21 cellular contexts compared by ENCODE assay signal in genomic region chr4:142144813-142145212, GRCh38.
A peak's percentile ranks its signal among the peaks of the same experiment; 100 is the strongest.
DNase-seq lines count a peak whose midpoint lies in the region; ATAC-seq, FAIRE-seq and TF ChIP-seq lines count a peak whose summit lies in the region.
"Had no signal": no experiment of that assay in that cellular context is flagged by ENCODE, and none has a peak within 500 bp of the region (broad histone marks: within the 10 kb centered on the region; RNA-seq: fewer than 3 reads in every experiment).

No MANE protein-coding gene starts in this region.

- POLR2A ChIA-PET in A549 (lab: Yijun Ruan, JAX) = no interaction called here
- POLR2A ChIA-PET in CD4-positive, alpha-beta memory T cell (lab: Charles Lee; ENCODE audit: partially characterized antibody) = no interaction called here

- H3K27ac ChIP-seq in A549 = peak overlapping the region; percentile 45 to 55
- H3K27ac ChIP-seq in CD4-positive, alpha-beta memory T cell (ENCODE audit: low read depth, low read length) = no peak overlapping the region

- H3K4me3 Mint-ChIP-seq in CD4-positive, alpha-beta memory T cell = no peak overlapping the region
- H3K4me3 Mint-ChIP-seq in T-helper 17 cell = peak overlapping the region; percentile 36
- H3K4me3 Mint-ChIP-seq in glutamatergic neuron (ENCODE audit: unreplicated experiment) = no peak overlapping the region
- H3K4me3 Mint-ChIP-seq: CD4-positive, CD25-positive, alpha-beta regulatory T cell; HFFc6; IgD-negative memory B cell had no signal

- no peaks in the 10 kb centered on the region for H3K27me3 Mint-ChIP-seq in CD4-positive, alpha-beta memory T cell
- H3K27me3 Mint-ChIP-seq in T-helper 17 cell (no peaks in the 10 kb centered on the region), glutamatergic neuron (ENCODE audit: unreplicated experiment) (no peaks in the 10 kb centered on the region)
- H3K27me3 Mint-ChIP-seq: CD4-positive, CD25-positive, alpha-beta regulatory T cell had no signal

- peaks cover 38% of the 10 kb centered on the region for H3K4me1 ChIP-seq in A549
- peaks cover 27% of the 10 kb centered on the region for H3K4me1 ChIP-seq in CD4-positive, alpha-beta memory T cell (ENCODE audit: insufficient read depth, low read length)
- H3K4me1 ChIP-seq: BE2C had no signal

- 10% methylated on average over 1 of the region's 1 CpG for WGBS in A549 (ENCODE audit: missing lambda C conversion rate)

- peaks cover 71 to 76% of the 10 kb centered on the region in 2 donors for H3K36me3 Mint-ChIP-seq in CD4-positive, alpha-beta memory T cell
- peaks cover 17% of the 10 kb centered on the region for H3K36me3 Mint-ChIP-seq in T-helper 17 cell (ENCODE audit: low read depth)
- no peaks in the 10 kb centered on the region for H3K36me3 Mint-ChIP-seq in glutamatergic neuron (ENCODE audit: unreplicated experiment)
- H3K36me3 Mint-ChIP-seq: IgD-negative memory B cell had no signal

- intact Hi-C loops in CD4-positive, alpha-beta memory T cell (cut with micrococcal nuclease) = no loop called here

- no peaks in the 10 kb centered on the region for H3K27me3 ChIP-seq in CD4-positive, alpha-beta memory T cell (ENCODE audit: insufficient read depth, low read length)
- H3K27me3 ChIP-seq: BE2C had no signal

- no peak for TF ChIP-seq RAD21 in A549 (conservative IDR thresholded peaks at IDR 0.05 in 1 of 2, IDR thresholded peaks at IDR 0.05 in 1 of 2)

- CTCF ChIA-PET in A549 (lab: Yijun Ruan, JAX) = no interaction called here
- CTCF ChIA-PET in CD4-positive, alpha-beta memory T cell (lab: Charles Lee; ENCODE audit: partially characterized antibody) = interaction anchor here (0.9 kb wide), 1 partner anchor 10 kb away, joined by 3 read pairs; no protein-coding TSS in a partner anchor

- no peak for TF ChIP-seq EP300 in A549 (IDR thresholded peaks at IDR 0.05)

- H3K4me2 ChIP-seq in A549 = peak overlapping the region; percentile 58

- ATAC-seq in A549 (no peak), T-helper 17 cell (no peak), HG03469 (IDR thresholded peaks at IDR 0.05; ENCODE audit: unreplicated experiment) (no peak)
- ATAC-seq: HCT116, HepG2 had no signal

- DNase-seq in A549 (ENCODE audit: low read depth in 1 of 2, low spot score in 1 of 2) (no peak), T-helper 17 cell (no peak), frontal cortex (ENCODE audit: low spot score in 2 of 2) (no peak), NCI-H128 (lab: John Stamatoyannopoulos, UW; ENCODE audit: unreplicated experiment) (no peak), glutamatergic neuron (no peak)
- no peak for DNase-seq in CD4-positive, alpha-beta memory T cell
- DNase-seq: ACHN; BE2C; C1 segment of cervical spinal cord; CD4-positive, CD25-positive, alpha-beta regulatory T cell; DMS153; DMS79; GDM1; GOT3; H7; HFFc6 had no signal

- TF ChIP-seq CTCF in A549 (IDR thresholded peaks at IDR 0.05) = no peak
- TF ChIP-seq CTCF in glutamatergic neuron (IDR thresholded peaks at IDR 0.05; ENCODE audit: partially characterized antibody, unreplicated experiment) = no peak

- H3K9me3 ChIP-seq in A549 (no peaks in the 10 kb centered on the region), T-helper 17 cell (ENCODE audit: control insufficient read depth, low read length, poor library complexity, severe bottlenecking) (no peaks in the 10 kb centered on the region)
- no peaks in the 10 kb centered on the region for H3K9me3 ChIP-seq in CD4-positive, alpha-beta memory T cell (ENCODE audit: control insufficient read depth in 1 of 2, low read length in 2 of 2)
- H3K9me3 ChIP-seq: BE2C had no signal

- H3K9me3 Mint-ChIP-seq in CD4-positive, alpha-beta memory T cell = peaks cover 0 to 4% (median 0%) of the 10 kb centered on the region in 8 donors
- H3K9me3 Mint-ChIP-seq in glutamatergic neuron (ENCODE audit: unreplicated experiment) = no peaks in the 10 kb centered on the region
- H3K9me3 Mint-ChIP-seq: CD4-positive, CD25-positive, alpha-beta regulatory T cell; HFFc6; IgD-negative memory B cell had no signal

- TF ChIP-seq POLR2A in A549 (IDR thresholded peaks at IDR 0.05; ENCODE audit: low read length) = no peak

- FAIRE-seq in A549 (lab: Jason Lieb, UNC) (no peak), frontal cortex (lab: Jason Lieb, UNC) (peak; percentile 51)
- FAIRE-seq: GM12892, HepG2 had no signal

- peak overlapping the region in 4 of 7 donors; percentile 36 to 68 (median 56) for H3K27ac Mint-ChIP-seq in CD4-positive, alpha-beta memory T cell
- H3K27ac Mint-ChIP-seq in T-helper 17 cell (peak overlapping the region; percentile 84), glutamatergic neuron (ENCODE audit: unreplicated experiment) (no peak overlapping the region)
- H3K27ac Mint-ChIP-seq: HFFc6, IgD-negative memory B cell had no signal

- H3K36me3 ChIP-seq in CD4-positive, alpha-beta memory T cell (ENCODE audit: insufficient read depth, low read length) = peaks cover 30% of the 10 kb centered on the region
- H3K36me3 ChIP-seq: BE2C had no signal

- H3K4me3 ChIP-seq in A549 = no peak overlapping the region
- no peak overlapping the region for H3K4me3 ChIP-seq in CD4-positive, alpha-beta memory T cell (ENCODE audit: low read length in 2 of 2)

- peaks cover 44 to 69% (median 56%) of the 10 kb centered on the region in 4 donors for H3K4me1 Mint-ChIP-seq in CD4-positive, alpha-beta memory T cell
- H3K4me1 Mint-ChIP-seq in T-helper 17 cell (peaks cover 56% of the 10 kb centered on the region), glutamatergic neuron (ENCODE audit: low read depth, unreplicated experiment) (no peaks in the 10 kb centered on the region)
- H3K4me1 Mint-ChIP-seq: IgD-negative memory B cell had no signal

TF ChIP-seq in A549, 52 proteins besides CTCF, POLR2A, EP300 and RAD21:
- TF ChIP-seq BHLHE40 (IDR thresholded peaks at IDR 0.05; ENCODE audit: low read depth, low read length) (no peak), KDM5A (IDR thresholded peaks at IDR 0.05) (no peak), CHD2 (IDR thresholded peaks at IDR 0.05; ENCODE audit: low read length, partially characterized antibody) (no peak), HOXA7 (CRISPR knock-in tag; IDR thresholded peaks at IDR 0.05) (no peak), EHF (CRISPR knock-in tag; IDR thresholded peaks at IDR 0.05) (no peak), ELK1 (IDR thresholded peaks at IDR 0.05; ENCODE audit: low read depth, low read length) (no peak), RFX5 (IDR thresholded peaks at IDR 0.05) (no peak), TP53 (CRISPR knock-in tag; IDR thresholded peaks at IDR 0.05) (no peak), BCL3 (IDR thresholded peaks at IDR 0.05) (no peak), HEYL (CRISPR knock-in tag; IDR thresholded peaks at IDR 0.05) (no peak), RNF2 (IDR thresholded peaks at IDR 0.05; ENCODE audit: borderline replicate concordance, low read depth) (no peak), ZFP36 (IDR thresholded peaks at IDR 0.05; ENCODE audit: borderline replicate concordance, partially characterized antibody) (no peak), MAFK (IDR thresholded peaks at IDR 0.05; ENCODE audit: partially characterized antibody) (no peak), HES2 (IDR thresholded peaks at IDR 0.05) (no peak), EHMT2 (IDR thresholded peaks at IDR 0.05; ENCODE audit: low read depth) (no peak), GATA3 (IDR thresholded peaks at IDR 0.05; ENCODE audit: borderline replicate concordance) (no peak), HOXB5 (CRISPR knock-in tag; IDR thresholded peaks at IDR 0.05) (no peak)
